ENCODE assay signal across 15 cellular contexts in genomic region chr10:59817806-59818205, GRCh38.
DNase-seq lines count a peak whose midpoint lies in the region; ATAC-seq and TF ChIP-seq lines count a peak whose summit lies in the region.
"Had no signal": no experiment of that assay in that cellular context is flagged by ENCODE, and none has a peak within 500 bp of the region (broad histone marks: within the 10 kb centered on the region; RNA-seq: fewer than 3 reads in every experiment).

No MANE protein-coding gene starts in this region.

- H3K4me3 Mint-ChIP-seq in activated CD4-positive, alpha-beta memory T cell treated with anti-CD3 and anti-CD28 coated beads, Interleukin-2, amount 10 ng/mL, durations not matched to agents 7 days and 5 days, result no peak overlapping the region
- H3K4me3 Mint-ChIP-seq: effector memory CD8-positive, alpha-beta T cell had no signal

- H3K9me3 ChIP-seq in right cardiac atrium (ENCODE audit: control insufficient read depth, low read length) (no peaks in the 10 kb centered on the region), mucosa of descending colon (no peaks in the 10 kb centered on the region)
- H3K9me3 ChIP-seq: transverse colon had no signal

- H3K27ac Mint-ChIP-seq in activated CD4-positive, alpha-beta memory T cell treated with anti-CD3 and anti-CD28 coated beads, Interleukin-2, amount 10 ng/mL, durations not matched to agents 7 days and 5 days, result no peak overlapping the region

- TF ChIP-seq CTCF in brain microvascular endothelial cell (IDR thresholded peaks at IDR 0.05; ENCODE audit: low read depth, low read length, missing control alignments), result no peak
- no peak for TF ChIP-seq CTCF in mucosa of descending colon (IDR thresholded peaks at IDR 0.05)

- WGBS in right cardiac atrium, result 70% methylated on average over 5 of the region's 5 CpGs

- ATAC-seq in right cardiac atrium, result peak; percentile 40 to 51
- ATAC-seq in mucosa of descending colon, result peak; percentile 18
- ATAC-seq: effector memory CD8-positive, alpha-beta T cell had no signal

- H3K36me3 ChIP-seq in brain microvascular endothelial cell (replicated peaks) (no peaks in the 10 kb centered on the region), mucosa of descending colon (ENCODE audit: low read depth) (no peaks in the 10 kb centered on the region)
- H3K36me3 ChIP-seq: transverse colon had no signal

- H3K4me1 Mint-ChIP-seq in activated CD4-positive, alpha-beta memory T cell treated with anti-CD3 and anti-CD28 coated beads, Interleukin-2, amount 10 ng/mL, durations not matched to agents 7 days and 5 days, result peaks cover 19% of the 10 kb centered on the region

- intact Hi-C loops in right cardiac atrium (cut with DNase I), result no loop called here
- intact Hi-C loops in cardiac septum (cut with DNase I), result no loop called here
- intact Hi-C loops in mucosa of descending colon (cut with DNase I, micrococcal nuclease), result no loop called here

- POLR2A ChIA-PET in activated CD4-positive, alpha-beta memory T cell treated with anti-CD3 and anti-CD28 coated beads, Interleukin-2, amount 10 ng/mL, durations not matched to agents 7 days and 5 days (lab: Charles Lee), result no interaction called here

- no peaks in the 10 kb centered on the region for H3K27me3 Mint-ChIP-seq in activated CD4-positive, alpha-beta memory T cell treated with anti-CD3 and anti-CD28 coated beads, Interleukin-2, amount 10 ng/mL, durations not matched to agents 7 days and 5 days
- H3K27me3 Mint-ChIP-seq: effector memory CD8-positive, alpha-beta T cell had no signal

- peaks cover 2% of the 10 kb centered on the region for H3K9me3 Mint-ChIP-seq in activated CD4-positive, alpha-beta memory T cell treated with anti-CD3 and anti-CD28 coated beads, Interleukin-2, amount 10 ng/mL, durations not matched to agents 7 days and 5 days
- H3K9me3 Mint-ChIP-seq: effector memory CD8-positive, alpha-beta T cell had no signal

- H3K4me1 ChIP-seq in right cardiac atrium (ENCODE audit: control insufficient read depth, insufficient read depth, low read length), result peaks cover 11% of the 10 kb centered on the region
- H3K4me1 ChIP-seq in mucosa of descending colon (ENCODE audit: low read depth), result no peaks in the 10 kb centered on the region
- H3K4me1 ChIP-seq: transverse colon had no signal

- CTCF ChIA-PET in activated CD4-positive, alpha-beta memory T cell treated with anti-CD3 and anti-CD28 coated beads, Interleukin-2, amount 10 ng/mL, durations not matched to agents 7 days and 5 days (lab: Charles Lee), result interaction anchor here (0.9 kb wide), 1 partner anchor 16 kb away, joined by 3 read pairs; no protein-coding TSS in a partner anchor

- no peaks in the 10 kb centered on the region for H3K27me3 ChIP-seq in right cardiac atrium (ENCODE audit: control insufficient read depth, insufficient read depth)
- H3K27me3 ChIP-seq in brain microvascular endothelial cell (replicated peaks), result no peaks in the 10 kb centered on the region
- H3K27me3 ChIP-seq: transverse colon had no signal

- no peak overlapping the region for H3K4me3 ChIP-seq in right cardiac atrium (ENCODE audit: low read length)
- H3K4me3 ChIP-seq in brain microvascular endothelial cell (ENCODE audit: low read depth, low read length), result no peak overlapping the region
- H3K4me3 ChIP-seq in mucosa of descending colon, result no peak overlapping the region
- H3K4me3 ChIP-seq: SK-N-MC, transverse colon had no signal

- peak; percentile 40 to 68 (median 68) for DNase-seq in right cardiac atrium
- no peak for DNase-seq in cardiac septum (ENCODE audit: low spot score)
- peak; percentile 33 for DNase-seq in brain microvascular endothelial cell
- no peak for DNase-seq in mucosa of descending colon
- no peak for DNase-seq in T1000 (lab: John Stamatoyannopoulos, UW)
- DNase-seq in activated CD4-positive, alpha-beta memory T cell treated with anti-CD3 and anti-CD28 coated beads, Interleukin-2, amount 10 ng/mL, durations not matched to agents 7 days and 5 days, result no peak
- DNase-seq in NCI-H2081 treated with DMSO at 0.1 percent for 48 hours (lab: John Stamatoyannopoulos, UW), result no peak
- DNase-seq in cerebellar nuclear complex (lab: John Stamatoyannopoulos, UW), result no peak
- DNase-seq: Calu3; effector memory CD8-positive, alpha-beta T cell; head of caudate nucleus; IMR-90; NCI-H187; transverse colon had no signal

- in situ Hi-C loops in brain microvascular endothelial cell (cut with HindIII; ENCODE audit: low pct_ligation_motif_present, low sequenced_read_pairs), result no loop called here

- peaks cover 13% of the 10 kb centered on the region for H3K36me3 Mint-ChIP-seq in activated CD4-positive, alpha-beta memory T cell treated with anti-CD3 and anti-CD28 coated beads, Interleukin-2, amount 10 ng/mL, durations not matched to agents 7 days and 5 days (ENCODE audit: low read depth)

- H3K27ac ChIP-seq in right cardiac atrium (ENCODE audit: low read length) (no peak overlapping the region), brain microvascular endothelial cell (no peak overlapping the region)
- H3K27ac ChIP-seq: SK-N-MC, transverse colon had no signal

Comparison
In these comparisons a context has a peak if more than half of its experiments do, and no peak if none do; other contexts are left out.
1. DNase-seq: peak in right cardiac atrium (3 of 3) and brain microvascular endothelial cell (single experiment); none in cardiac septum (single experiment), mucosa of descending colon (0 of 3), T1000 (single experiment), activated CD4-positive, alpha-beta memory T cell treated with anti-CD3 and anti-CD28 coated beads, Interleukin-2, amount 10 ng/mL, durations not matched to agents 7 days and 5 days (single experiment), NCI-H2081 treated with DMSO at 0.1 percent for 48 hours (single experiment) and cerebellar nuclear complex (0 of 2).